1 cellular context compared by ENCODE assay signal in the genomic region with DNA sequence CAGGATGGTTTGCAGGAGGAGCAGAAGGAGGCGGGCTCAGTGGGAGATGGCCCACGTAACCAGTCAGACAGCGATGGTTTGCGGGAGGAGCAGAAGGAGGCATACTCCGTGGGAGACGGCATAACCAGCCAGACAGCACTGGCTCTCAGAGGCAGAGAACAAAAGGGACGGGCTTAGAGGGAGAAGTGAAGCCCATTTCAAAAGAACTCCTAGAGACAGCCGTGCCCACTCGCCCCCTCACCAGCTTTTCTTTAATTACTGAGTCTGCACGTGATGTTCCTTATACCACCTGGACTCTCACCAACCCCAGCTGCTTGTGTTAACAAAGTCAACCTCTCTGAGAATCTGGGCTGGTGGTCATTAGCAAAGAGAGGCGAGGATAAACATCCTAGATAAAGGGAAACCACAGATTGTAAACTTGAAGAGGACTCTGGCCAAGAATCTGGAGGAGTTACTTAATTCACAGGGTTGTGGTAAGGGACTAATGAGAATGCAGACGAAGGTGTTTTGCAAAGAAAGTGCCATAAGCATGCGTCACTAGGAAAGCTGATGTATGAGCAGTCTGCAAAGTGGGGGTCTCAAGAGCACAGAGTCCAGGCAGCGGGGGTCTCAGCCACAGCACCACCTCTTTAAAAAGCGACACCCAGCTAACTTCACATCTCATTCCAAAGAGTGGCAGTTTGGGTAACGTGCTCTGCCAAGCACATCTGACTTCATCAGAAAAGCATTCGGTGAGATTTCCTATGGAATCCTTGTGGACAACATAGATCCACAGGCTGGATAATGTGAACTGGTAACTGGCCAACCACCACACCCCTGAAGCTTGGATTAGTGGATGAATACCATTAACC.
TF ChIP-seq lines count a peak whose summit lies in the region.

No MANE protein-coding gene starts in this region.

TF ChIP-seq in H1, 55 proteins besides CTCF, POLR2A, EP300 and RAD21 (continued from another document):
- TF ChIP-seq MAFK (IDR thresholded peaks at IDR 0.05; ENCODE audit: low read depth, low read length), result no peak
- no peak for TF ChIP-seq YY1 (IDR thresholded peaks at IDR 0.05; ENCODE audit: low read depth, low read length)
- no peak for TF ChIP-seq NRF1 (IDR thresholded peaks at IDR 0.05; ENCODE audit: low read depth, low read length)
TF ChIP-seq in H1: peak in this region for 0.
